Comparison of ENCODE assay signal across 6 cellular contexts in genomic region chr9:36239205-36239604, GRCh38. TPM values are rescaled to one million over a fixed set of nuclear protein-coding genes. Genes with fewer than 3 reads are reported as not detected.
A peak's percentile ranks its signal among the peaks of the same experiment; 100 is the strongest.
DNase-seq lines count a peak whose midpoint lies in the region; ATAC-seq, FAIRE-seq and TF ChIP-seq lines count a peak whose summit lies in the region.
"Not testable (repeated sequence)": the region's sequence is repeated elsewhere in the genome, so short reads cannot be mapped to it uniquely, and the experiment has no call there.

No MANE protein-coding gene starts in this region.

- H3K27me3 Mint-ChIP-seq in T-helper 2 cell treated with Interferon-gamma antibody and Interleukin-4, amounts not matched to agents 5 μg/mL and 100 μg/mL, for 36 hours (ENCODE audit: low read depth); effector memory CD8-positive, alpha-beta T cell; stimulated activated naive B cell treated with anti-CD40 and anti-IgM and Interleukin-4, amounts not matched to agents 10 μg/mL and 1 μg/mL and 100 μg/mL, for 72 hours: not testable (repeated sequence)

- H3K4me1 Mint-ChIP-seq in T-helper 2 cell treated with Interferon-gamma antibody and Interleukin-4, amounts not matched to agents 5 μg/mL and 100 μg/mL, for 36 hours (ENCODE audit: low read depth); effector memory CD8-positive, alpha-beta T cell (ENCODE audit: low read depth in 2 of 2); stimulated activated naive B cell treated with anti-CD40 and anti-IgM and Interleukin-4, amounts not matched to agents 10 μg/mL and 1 μg/mL and 100 μg/mL, for 72 hours: not testable (repeated sequence)

- not testable (repeated sequence) for ATAC-seq in K562; effector memory CD8-positive, alpha-beta T cell (replicated peaks); stimulated activated naive B cell treated with anti-CD40 and anti-IgM and Interleukin-4, amounts not matched to agents 10 μg/mL and 1 μg/mL and 100 μg/mL, for 72 hours (replicated peaks)

- not testable (repeated sequence) for H2BK12ac ChIP-seq in neuronal stem cell (ENCODE audit: low read length)

- not testable (repeated sequence) for H3K4me3 Mint-ChIP-seq in T-helper 2 cell treated with Interferon-gamma antibody and Interleukin-4, amounts not matched to agents 5 μg/mL and 100 μg/mL, for 36 hours; effector memory CD8-positive, alpha-beta T cell; stimulated activated naive B cell treated with anti-CD40 and anti-IgM and Interleukin-4, amounts not matched to agents 10 μg/mL and 1 μg/mL and 100 μg/mL, for 72 hours

- not testable (repeated sequence) for FAIRE-seq in K562 (lab: Jason Lieb, UNC)

- not testable (repeated sequence) for H3K4ac ChIP-seq in neuronal stem cell (ENCODE audit: low read length)

- not testable (repeated sequence) for TF ChIP-seq POLR2A in K562 (conservative IDR thresholded peaks at IDR 0.05)

- not testable (repeated sequence) for H3K4me2 ChIP-seq in K562 (ENCODE audit: insufficient read depth, low read length)
- peak overlapping the region; percentile 11 for H3K4me2 ChIP-seq in neuronal stem cell (ENCODE audit: insufficient read depth, low read length, poor library complexity, severe bottlenecking)

- POLR2A ChIA-PET in HEK293 (lab: Yijun Ruan, JAX); K562 (lab: Yijun Ruan, JAX): not testable (repeated sequence)

- not testable (repeated sequence) for H2AK5ac ChIP-seq in neuronal stem cell (ENCODE audit: low read depth, low read length)

- BruUV-seq in K562 (replicated peaks; lab: Mats Ljungman, UMichigan) = not testable (repeated sequence)

- not testable (repeated sequence) for H3K9me3 Mint-ChIP-seq in T-helper 2 cell treated with Interferon-gamma antibody and Interleukin-4, amounts not matched to agents 5 μg/mL and 100 μg/mL, for 36 hours; effector memory CD8-positive, alpha-beta T cell; stimulated activated naive B cell treated with anti-CD40 and anti-IgM and Interleukin-4, amounts not matched to agents 10 μg/mL and 1 μg/mL and 100 μg/mL, for 72 hours

- H2AFZ ChIP-seq in K562 (ENCODE audit: low read depth, low read length); neuronal stem cell (ENCODE audit: low read length): not testable (repeated sequence)

- in situ Hi-C loops in K562 (cut with MboI) = not testable (repeated sequence)

- not testable (repeated sequence) for H3K27ac ChIP-seq in HEK293 (ENCODE audit: extremely low read depth, low read depth, low read length); K562 (ENCODE audit: extremely low read depth, low read depth, low read length); neuronal stem cell (replicated peaks; ENCODE audit: low read length)

- not testable (repeated sequence) for H3K4me3 ChIP-seq in HEK293 (ENCODE audit: low read depth, low read length); K562; neuronal stem cell (ENCODE audit: low read length in 2 of 2)

- not testable (repeated sequence) for H2BK120ac ChIP-seq in neuronal stem cell (ENCODE audit: low read depth, low read length)

- intact Hi-C loops in K562 (cut with micrococcal nuclease) = not testable (repeated sequence)

- TF ChIP-seq RAD21 in K562 (CRISPR knock-in tag; conservative IDR thresholded peaks at IDR 0.05 in 1 of 2, IDR thresholded peaks at IDR 0.05 in 1 of 2) = not testable (repeated sequence)

- H3K9me3 ChIP-seq in HEK293 (ENCODE audit: control insufficient read depth, insufficient read depth, low read depth, low read length); K562 (replicated peaks; ENCODE audit: control insufficient read depth, insufficient read depth, low read depth, low read length); neuronal stem cell (replicated peaks in 1 of 2; ENCODE audit: control insufficient read depth in 2 of 2, insufficient read depth in 1 of 2, low read depth in 1 of 2, low read length in 2 of 2): not testable (repeated sequence)

- not testable (repeated sequence) for DNase-seq in T-helper 2 cell treated with Interferon-gamma antibody and Interleukin-4, amounts not matched to agents 5 μg/mL and 100 μg/mL, for 36 hours (ENCODE audit: low spot score); K562 (ENCODE audit: extremely low read depth in 1 of 4, low spot score in 3 of 4); effector memory CD8-positive, alpha-beta T cell; neuronal stem cell (ENCODE audit: low spot score); stimulated activated naive B cell treated with anti-CD40 and anti-IgM and Interleukin-4, amounts not matched to agents 10 μg/mL and 1 μg/mL and 100 μg/mL, for 72 hours

- not testable (repeated sequence) for H2BK15ac ChIP-seq in neuronal stem cell (ENCODE audit: low read length)

- H3K27ac Mint-ChIP-seq in T-helper 2 cell treated with Interferon-gamma antibody and Interleukin-4, amounts not matched to agents 5 μg/mL and 100 μg/mL, for 36 hours = peak overlapping the region; percentile 16
- H3K27ac Mint-ChIP-seq in effector memory CD8-positive, alpha-beta T cell = peak overlapping the region; percentile 9 to 32
- peak overlapping the region; percentile 47 for H3K27ac Mint-ChIP-seq in stimulated activated naive B cell treated with anti-CD40 and anti-IgM and Interleukin-4, amounts not matched to agents 10 μg/mL and 1 μg/mL and 100 μg/mL, for 72 hours

- H2BK5ac ChIP-seq in neuronal stem cell (ENCODE audit: low read length) = not testable (repeated sequence)

- TF ChIP-seq CTCF in HEK293 (tag by site-specific recombination; IDR thresholded peaks at IDR 0.05); K562 (IDR thresholded peaks at IDR 0.05 in 2 of 3, conservative IDR thresholded peaks at IDR 0.05 in 1 of 3; ENCODE audit: insufficient read depth in 2 of 3, low read depth in 1 of 3, low read length in 3 of 3): not testable (repeated sequence)

- H4K20me1 ChIP-seq in K562 (replicated peaks; ENCODE audit: control insufficient read depth, insufficient read depth, low read length) = not testable (repeated sequence)

- not testable (repeated sequence) for H3K79me1 ChIP-seq in neuronal stem cell (ENCODE audit: low read depth, low read length)

- not testable (repeated sequence) for H3K9me1 ChIP-seq in K562 (ENCODE audit: control insufficient read depth, insufficient read depth, low read length)

- 96% methylated on average over 7 of the region's 7 CpGs for WGBS in K562 (ENCODE audit: insufficient coverage, low coverage, missing lambda C conversion rate)
- no CpG with 5 or more reads among the region's 7 CpGs for WGBS in neuronal stem cell (ENCODE audit: extremely low coverage in 2 of 2, insufficient read length in 2 of 2, insufficient replicate concordance in 1 of 2), 2 donors

- H4K8ac ChIP-seq in neuronal stem cell (ENCODE audit: low read depth, low read length) = not testable (repeated sequence)

- H4K91ac ChIP-seq in neuronal stem cell (ENCODE audit: low read depth, low read length, poor library complexity) = not testable (repeated sequence)

- not testable (repeated sequence) for H3K23ac ChIP-seq in neuronal stem cell (ENCODE audit: low read depth, low read length, poor library complexity)

- CTCF ChIA-PET in HEK293 (lab: Yijun Ruan, JAX) = interaction anchor here (0.6 kb wide), 2 partner anchors 148 to 594 kb away, joined by 3 to 7 read pairs; no protein-coding TSS in a partner anchor
- CTCF ChIA-PET in K562 (lab: Yijun Ruan, JAX; ENCODE audit: low intra/inter-chr PET ratio) = not testable (repeated sequence)

- H3K27me3 ChIP-seq in K562 (ENCODE audit: control insufficient read depth in 2 of 2, insufficient read depth in 2 of 2, low read length in 2 of 2); neuronal stem cell (ENCODE audit: control insufficient read depth in 3 of 3, insufficient read depth in 3 of 3, low read depth in 1 of 3, low read length in 3 of 3): not testable (repeated sequence)

- H3K4me1 ChIP-seq in HEK293 (ENCODE audit: control insufficient read depth, insufficient read depth, low read length); K562 (replicated peaks in 1 of 2; ENCODE audit: control insufficient read depth in 2 of 2, insufficient read depth in 2 of 2, low read length in 2 of 2); neuronal stem cell (ENCODE audit: control insufficient read depth in 2 of 2, insufficient read depth in 1 of 2, low read depth in 1 of 2, low read length in 2 of 2): not testable (repeated sequence)

- not testable (repeated sequence) for H3K79me2 ChIP-seq in K562 (ENCODE audit: control insufficient read depth, insufficient read depth, low read length)

- H3K36me3 ChIP-seq in HEK293 (ENCODE audit: control insufficient read depth in 2 of 2, insufficient read depth in 1 of 2, low read length in 2 of 2) (peaks cover 17 to 49% of the 10 kb centered on the region in 2 experiments; a peak in 2 of 3 replicates), K562 (ENCODE audit: control insufficient read depth, insufficient read depth, low read length) (peaks cover 30% of the 10 kb centered on the region; the same call in 2 of the 3 replicates), neuronal stem cell (replicated peaks in 1 of 2; ENCODE audit: control insufficient read depth in 2 of 2, insufficient read depth in 2 of 2, low read length in 2 of 2) (peaks cover 15 to 93% of the 10 kb centered on the region in 2 donors)

- H3K18ac ChIP-seq in neuronal stem cell (ENCODE audit: low read length) = not testable (repeated sequence)

- H3K9ac ChIP-seq in K562 (ENCODE audit: insufficient read depth in 1 of 2, low read depth in 2 of 2, low read length in 2 of 2); neuronal stem cell (ENCODE audit: low read depth, low read length, poor library complexity): not testable (repeated sequence)

- not testable (repeated sequence) for TF ChIP-seq EP300 in K562 (IDR thresholded peaks at IDR 0.05; ENCODE audit: low read length)

- not testable (repeated sequence) for H3K14ac ChIP-seq in neuronal stem cell (ENCODE audit: low read length)

- H3K36me3 Mint-ChIP-seq in T-helper 2 cell treated with Interferon-gamma antibody and Interleukin-4, amounts not matched to agents 5 μg/mL and 100 μg/mL, for 36 hours (ENCODE audit: low read depth) = peaks cover 52% of the 10 kb centered on the region
- peaks cover 33% of the 10 kb centered on the region for H3K36me3 Mint-ChIP-seq in effector memory CD8-positive, alpha-beta T cell (ENCODE audit: insufficient read depth)
- H3K36me3 Mint-ChIP-seq in stimulated activated naive B cell treated with anti-CD40 and anti-IgM and Interleukin-4, amounts not matched to agents 10 μg/mL and 1 μg/mL and 100 μg/mL, for 72 hours = peaks cover 40 to 41% of the 10 kb centered on the region in 2 donors

RNA-seq across cellular contexts. Expression of gene GNE, which starts 19.0 kb away (rescaled TPM):
- 24.2 and 26.9 TPM in 2 replicates for total RNA-seq in K562 (2011; cell fraction: chromatin; rRNA removed; ENCODE audit: low replicate concordance)
- total RNA-seq in K562 (2011; cell fraction: nucleolus; rRNA removed) = 12.0 and 12.3 TPM in 2 replicates
- total RNA-seq in K562 (2011; cell fraction: nucleoplasm; rRNA removed) = 12.7 and 13.9 TPM in 2 replicates
- total RNA-seq in K562 (2014; rRNA removed) (12.0 and 13.3 TPM in 2 replicates), K562 (2014; rRNA removed; fragmentation: Illumina TruSeq; extraction: Trizol) (15.4 TPM in 2 replicates), K562 (2015; rRNA removed; fragmentation: Illumina TruSeq; extraction: Trizol) (10.3 and 11.6 TPM in 2 replicates), K562 (2021) (12.8 and 13.8 TPM in 2 replicates)
- polyA plus RNA-seq in K562 (2011; rRNA removed) (15.9 and 18.6 TPM in 2 replicates), K562 (2014; fragmentation: Illumina TruSeq; extraction: Trizol) (13.7 and 14.2 TPM in 2 replicates), K562 (2014; fragmentation: Nextera tagmentation; extraction: Ambion mirVana) (1 to 10 TPM; 5.1 to 6.3 TPM), K562 (2014; rRNA removed) (9.3 and 11.5 TPM in 2 replicates)
- polyA plus RNA-seq in K562 (2011; cell fraction: cytosol; rRNA removed) = 9.7 and 18.0 TPM in 2 replicates
- 6.7 and 7.8 TPM in 2 replicates for polyA plus RNA-seq in K562 (2011; cell fraction: nucleus; rRNA removed)
- polyA plus RNA-seq in K562 (2012) = 5.8 and 9.4 TPM in 2 replicates
- 53.9 and 56.0 TPM in 2 replicates for polyA minus RNA-seq in K562 (2011; rRNA and poly(A)+ RNA removed)
- 13.8 and 18.3 TPM in 2 replicates for polyA minus RNA-seq in K562 (2011; cell fraction: cytosol; rRNA and poly(A)+ RNA removed)
- 5.0 and 13.0 TPM in 2 replicates for polyA minus RNA-seq in K562 (2011; cell fraction: nucleus; rRNA and poly(A)+ RNA removed)
- polyA plus RNA-seq in neuronal stem cell (2013, experiment 1 of 2) = 13.5 TPM
- 13.8 TPM for polyA plus RNA-seq in neuronal stem cell (2013, experiment 2 of 2)

RNA-seq across cellular contexts. Expression of gene CLTA, which starts 48.5 kb away (rescaled TPM):
- total RNA-seq in K562 (2011; cell fraction: chromatin; rRNA removed; ENCODE audit: low replicate concordance) = 13.9 and 15.8 TPM in 2 replicates
- 17.2 and 17.5 TPM in 2 replicates for total RNA-seq in K562 (2011; cell fraction: nucleolus; rRNA removed)
- total RNA-seq in K562 (2011; cell fraction: nucleoplasm; rRNA removed) = 19.0 and 24.3 TPM in 2 replicates
- total RNA-seq in K562 (2014; rRNA removed) (186 and 196 TPM in 2 replicates), K562 (2014; rRNA removed; fragmentation: Illumina TruSeq; extraction: Trizol) (129 and 131 TPM in 2 replicates), K562 (2015; rRNA removed; fragmentation: Illumina TruSeq; extraction: Trizol) (156 and 161 TPM in 2 replicates), K562 (2021) (140 and 144 TPM in 2 replicates)
- polyA plus RNA-seq in K562 (2011; rRNA removed) (104 and 137 TPM in 2 replicates), K562 (2014; fragmentation: Illumina TruSeq; extraction: Trizol) (144 and 156 TPM in 2 replicates), K562 (2014; fragmentation: Nextera tagmentation; extraction: Ambion mirVana) (10 to 100 TPM; 37.8 to 39.6 TPM), K562 (2014; rRNA removed) (206 and 219 TPM in 2 replicates)
- 89.6 and 109 TPM in 2 replicates for polyA plus RNA-seq in K562 (2011; cell fraction: cytosol; rRNA removed)
- 27.8 and 38.7 TPM in 2 replicates for polyA plus RNA-seq in K562 (2011; cell fraction: nucleus; rRNA removed)
- polyA plus RNA-seq in K562 (2012) = 169 and 197 TPM in 2 replicates
- polyA minus RNA-seq in K562 (2011; rRNA and poly(A)+ RNA removed) = 60.8 and 67.3 TPM in 2 replicates
- 49.0 and 55.3 TPM in 2 replicates for polyA minus RNA-seq in K562 (2011; cell fraction: cytosol; rRNA and poly(A)+ RNA removed)
- polyA minus RNA-seq in K562 (2011; cell fraction: nucleus; rRNA and poly(A)+ RNA removed) = 12.7 and 16.2 TPM in 2 replicates
- 191 TPM for polyA plus RNA-seq in neuronal stem cell (2013, experiment 1 of 2)
- 183 TPM for polyA plus RNA-seq in neuronal stem cell (2013, experiment 2 of 2)
